In the genomic region with DNA sequence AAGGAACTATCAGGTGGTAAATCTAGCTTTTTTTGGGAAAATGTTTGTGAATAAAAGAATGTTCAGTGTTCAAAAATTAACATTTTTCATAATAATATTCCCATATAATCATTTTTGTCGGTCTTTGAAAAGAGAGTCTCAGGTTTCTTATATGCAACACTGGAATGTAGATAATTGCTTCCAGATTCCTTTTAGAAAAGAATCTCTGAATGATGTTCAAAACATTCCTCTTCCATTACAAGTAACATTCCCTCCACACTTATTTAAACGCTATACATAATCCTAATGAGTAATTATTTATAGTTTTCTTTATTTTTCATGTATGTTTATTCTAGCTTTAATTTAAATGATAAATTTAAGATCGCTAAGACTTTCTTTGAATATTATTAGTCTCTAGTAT, we compare ENCODE assay signal across 1 cellular context.
TF ChIP-seq lines count a peak whose summit lies in the region.

No MANE protein-coding gene starts in this region.

TF ChIP-seq in HCT116, 20 proteins besides CTCF, POLR2A, EP300 and RAD21 (continued from another document):
- TF ChIP-seq, protein P1, sequence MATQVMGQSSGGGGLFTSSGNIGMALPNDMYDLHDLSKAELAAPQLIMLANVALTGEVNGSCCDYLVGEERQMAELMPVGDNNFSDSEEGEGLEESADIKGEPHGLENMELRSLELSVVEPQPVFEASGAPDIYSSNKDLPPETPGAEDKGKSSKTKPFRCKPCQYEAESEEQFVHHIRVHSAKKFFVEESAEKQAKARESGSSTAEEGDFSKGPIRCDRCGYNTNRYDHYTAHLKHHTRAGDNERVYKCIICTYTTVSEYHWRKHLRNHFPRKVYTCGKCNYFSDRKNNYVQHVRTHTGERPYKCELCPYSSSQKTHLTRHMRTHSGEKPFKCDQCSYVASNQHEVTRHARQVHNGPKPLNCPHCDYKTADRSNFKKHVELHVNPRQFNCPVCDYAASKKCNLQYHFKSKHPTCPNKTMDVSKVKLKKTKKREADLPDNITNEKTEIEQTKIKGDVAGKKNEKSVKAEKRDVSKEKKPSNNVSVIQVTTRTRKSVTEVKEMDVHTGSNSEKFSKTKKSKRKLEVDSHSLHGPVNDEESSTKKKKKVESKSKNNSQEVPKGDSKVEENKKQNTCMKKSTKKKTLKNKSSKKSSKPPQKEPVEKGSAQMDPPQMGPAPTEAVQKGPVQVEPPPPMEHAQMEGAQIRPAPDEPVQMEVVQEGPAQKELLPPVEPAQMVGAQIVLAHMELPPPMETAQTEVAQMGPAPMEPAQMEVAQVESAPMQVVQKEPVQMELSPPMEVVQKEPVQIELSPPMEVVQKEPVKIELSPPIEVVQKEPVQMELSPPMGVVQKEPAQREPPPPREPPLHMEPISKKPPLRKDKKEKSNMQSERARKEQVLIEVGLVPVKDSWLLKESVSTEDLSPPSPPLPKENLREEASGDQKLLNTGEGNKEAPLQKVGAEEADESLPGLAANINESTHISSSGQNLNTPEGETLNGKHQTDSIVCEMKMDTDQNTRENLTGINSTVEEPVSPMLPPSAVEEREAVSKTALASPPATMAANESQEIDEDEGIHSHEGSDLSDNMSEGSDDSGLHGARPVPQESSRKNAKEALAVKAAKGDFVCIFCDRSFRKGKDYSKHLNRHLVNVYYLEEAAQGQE (IDR thresholded peaks at IDR 0.05; ENCODE audit: low read depth) = no peak
- TF ChIP-seq, protein P2, sequence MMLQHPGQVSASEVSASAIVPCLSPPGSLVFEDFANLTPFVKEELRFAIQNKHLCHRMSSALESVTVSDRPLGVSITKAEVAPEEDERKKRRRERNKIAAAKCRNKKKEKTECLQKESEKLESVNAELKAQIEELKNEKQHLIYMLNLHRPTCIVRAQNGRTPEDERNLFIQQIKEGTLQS (IDR thresholded peaks at IDR 0.05) = no peak
- TF ChIP-seq SIN3A (IDR thresholded peaks at IDR 0.05; ENCODE audit: low read depth) (no peak), TCF7L2 (IDR thresholded peaks at IDR 0.05; ENCODE audit: borderline replicate concordance, extremely low read depth, insufficient read depth, insufficient read length) (no peak), ELF1 (IDR thresholded peaks at IDR 0.05; ENCODE audit: borderline replicate concordance, low read depth) (no peak), POLR2AphosphoS5 (IDR thresholded peaks at IDR 0.05; ENCODE audit: low read depth, low read length) (no peak), EZH2 (IDR thresholded peaks at IDR 0.05) (no peak), JUND (IDR thresholded peaks at IDR 0.05) (no peak)
- TF ChIP-seq, protein P3, sequence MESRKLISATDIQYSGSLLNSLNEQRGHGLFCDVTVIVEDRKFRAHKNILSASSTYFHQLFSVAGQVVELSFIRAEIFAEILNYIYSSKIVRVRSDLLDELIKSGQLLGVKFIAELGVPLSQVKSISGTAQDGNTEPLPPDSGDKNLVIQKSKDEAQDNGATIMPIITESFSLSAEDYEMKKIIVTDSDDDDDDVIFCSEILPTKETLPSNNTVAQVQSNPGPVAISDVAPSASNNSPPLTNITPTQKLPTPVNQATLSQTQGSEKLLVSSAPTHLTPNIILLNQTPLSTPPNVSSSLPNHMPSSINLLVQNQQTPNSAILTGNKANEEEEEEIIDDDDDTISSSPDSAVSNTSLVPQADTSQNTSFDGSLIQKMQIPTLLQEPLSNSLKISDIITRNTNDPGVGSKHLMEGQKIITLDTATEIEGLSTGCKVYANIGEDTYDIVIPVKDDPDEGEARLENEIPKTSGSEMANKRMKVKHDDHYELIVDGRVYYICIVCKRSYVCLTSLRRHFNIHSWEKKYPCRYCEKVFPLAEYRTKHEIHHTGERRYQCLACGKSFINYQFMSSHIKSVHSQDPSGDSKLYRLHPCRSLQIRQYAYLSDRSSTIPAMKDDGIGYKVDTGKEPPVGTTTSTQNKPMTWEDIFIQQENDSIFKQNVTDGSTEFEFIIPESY (IDR thresholded peaks at IDR 0.05; ENCODE audit: extremely low read depth, insufficient replicate concordance, low read length) = no peak
